ENCODE assay signal across 16 cellular contexts in genomic region chr19:47658431-47659383, GRCh38. TPM values are rescaled to one million over a fixed set of nuclear protein-coding genes. Genes with fewer than 3 reads are reported as not detected.
A peak's percentile ranks its signal among the peaks of the same experiment; 100 is the strongest.
DNase-seq lines count a peak whose midpoint lies in the region; ATAC-seq and TF ChIP-seq lines count a peak whose summit lies in the region.
"Had no signal": no experiment of that assay in that cellular context is flagged by ENCODE, and none has a peak within 500 bp of the region (broad histone marks: within the 10 kb centered on the region; RNA-seq: fewer than 3 reads in every experiment).

No MANE protein-coding gene starts in this region.

- no peaks in the 10 kb centered on the region for H3K36me3 ChIP-seq in right atrium auricular region
- H3K36me3 ChIP-seq in heart right ventricle: peaks cover 0 to 6% (median 0%) of the 10 kb centered on the region in 9 donors
- H3K36me3 ChIP-seq in muscle layer of duodenum (ENCODE audit: control insufficient read depth in 1 of 2, insufficient read depth in 2 of 2, low read length in 2 of 2): peaks cover 0 to 1% of the 10 kb centered on the region in 2 donors
- H3K36me3 ChIP-seq in HAP-1 (replicated peaks): no peaks in the 10 kb centered on the region; the same call in 1 of the 2 replicates

- no peaks in the 10 kb centered on the region for H3K9me3 ChIP-seq in right atrium auricular region
- H3K9me3 ChIP-seq in heart right ventricle: no peaks in the 10 kb centered on the region
- H3K9me3 ChIP-seq in muscle layer of duodenum (ENCODE audit: control insufficient read depth in 1 of 2, low read length in 2 of 2): no peaks in the 10 kb centered on the region
- H3K9me3 ChIP-seq in HAP-1: no peaks in the 10 kb centered on the region

- ATAC-seq in heart right ventricle (no peak), GM19351 (IDR thresholded peaks at IDR 0.05; ENCODE audit: unreplicated experiment) (no peak)
- ATAC-seq: T-cell had no signal

- H3K36me3 Mint-ChIP-seq in endothelial cell (ENCODE audit: low read depth, unreplicated experiment): peaks cover 4% of the 10 kb centered on the region
- peaks cover 13% of the 10 kb centered on the region for H3K36me3 Mint-ChIP-seq in type B pancreatic cell

- H3K27ac Mint-ChIP-seq in endothelial cell (ENCODE audit: unreplicated experiment) (peak overlapping the region; percentile 59), type B pancreatic cell (peak overlapping the region; percentile 60)
- H3K27ac Mint-ChIP-seq: activated CD4-positive, alpha-beta T cell treated with anti-CD3 and anti-CD28 coated beads, Interleukin-2, amount 10 ng/mL, durations not matched to agents 24 days and 14 days; T-cell had no signal

- H3K4me3 ChIP-seq in right atrium auricular region (no peak overlapping the region), heart right ventricle (no peak overlapping the region), muscle layer of duodenum (ENCODE audit: low read depth in 1 of 2, low read length in 2 of 2) (no peak overlapping the region), HAP-1 (no peak overlapping the region)

- intact Hi-C loops in heart right ventricle (cut with DNase I): no loop called here

- WGBS in heart right ventricle, 2 donors: 72 to 76% methylated on average over 22 to 24 of the region's 24 CpGs

- H3K27ac ChIP-seq in right atrium auricular region (peak overlapping the region; percentile 45 to 47), heart right ventricle (peak overlapping the region in 4 of 10 donors; percentile 4 to 46 (median 18)), muscle layer of duodenum (ENCODE audit: low read length) (peak overlapping the region; percentile 76)

- no peak for DNase-seq in right atrium auricular region (ENCODE audit: low spot score)
- DNase-seq in heart right ventricle: no peak
- no peak for DNase-seq in endothelial cell (ENCODE audit: low spot score)
- DNase-seq in type B pancreatic cell (ENCODE audit: extremely low spot score, unreplicated experiment): no peak
- no peak for DNase-seq in NCI-H2081 (lab: John Stamatoyannopoulos, UW)
- DNase-seq in HAP-1 (ENCODE audit: low spot score in 2 of 2): no peak
- DNase-seq: activated CD4-positive, alpha-beta T cell treated with anti-CD3 and anti-CD28 coated beads, Interleukin-2, amount 10 ng/mL, durations not matched to agents 24 days and 14 days; central memory CD4-positive, alpha-beta T cell; COR-L47; islet precursor cell; NCI-H2107; stimulated activated CD4-positive, alpha-beta T cell treated with anti-CD3 and anti-CD28 coated beads, Interleukin-15, amount 100 ng/mL, for 24 hours; T-cell had no signal

- peaks cover 0 to 51% of the 10 kb centered on the region in 2 donors for H3K4me1 ChIP-seq in right atrium auricular region
- peaks cover 0 to 57% (median 31%) of the 10 kb centered on the region in 9 donors for H3K4me1 ChIP-seq in heart right ventricle
- peaks cover 0 to 31% of the 10 kb centered on the region in 2 donors for H3K4me1 ChIP-seq in muscle layer of duodenum (ENCODE audit: control insufficient read depth in 1 of 2, insufficient read depth in 2 of 2, low read length in 2 of 2)
- H3K4me1 ChIP-seq in HAP-1: peaks cover 6% of the 10 kb centered on the region

- H3K4me3 Mint-ChIP-seq in endothelial cell (ENCODE audit: unreplicated experiment) (no peak overlapping the region), type B pancreatic cell (no peak overlapping the region)
- H3K4me3 Mint-ChIP-seq: activated CD4-positive, alpha-beta T cell treated with anti-CD3 and anti-CD28 coated beads, Interleukin-2, amount 10 ng/mL, durations not matched to agents 24 days and 14 days; T-cell had no signal

- H3K9me3 Mint-ChIP-seq in endothelial cell (ENCODE audit: unreplicated experiment) (no peaks in the 10 kb centered on the region), type B pancreatic cell (no peaks in the 10 kb centered on the region)
- H3K9me3 Mint-ChIP-seq: activated CD4-positive, alpha-beta T cell treated with anti-CD3 and anti-CD28 coated beads, Interleukin-2, amount 10 ng/mL, durations not matched to agents 24 days and 14 days; T-cell had no signal

- H3K4me1 Mint-ChIP-seq in endothelial cell (ENCODE audit: unreplicated experiment): no peaks in the 10 kb centered on the region
- peaks cover 26% of the 10 kb centered on the region for H3K4me1 Mint-ChIP-seq in type B pancreatic cell (ENCODE audit: unreplicated experiment)

- in situ Hi-C loops in HAP-1 (cut with MboI; ENCODE audit: low sequenced_read_pairs): no loop called here

- H3K27me3 ChIP-seq in right atrium auricular region (no peaks in the 10 kb centered on the region), heart right ventricle (no peaks in the 10 kb centered on the region), muscle layer of duodenum (ENCODE audit: low read depth, low read length) (no peaks in the 10 kb centered on the region), HAP-1 (ENCODE audit: low read depth) (no peaks in the 10 kb centered on the region)

- no peak for TF ChIP-seq CTCF in right atrium auricular region (IDR thresholded peaks at IDR 0.05)
- TF ChIP-seq CTCF in heart right ventricle (IDR thresholded peaks at IDR 0.05): no peak
- TF ChIP-seq CTCF in endothelial cell (IDR thresholded peaks at IDR 0.05; ENCODE audit: unreplicated experiment): no peak
- TF ChIP-seq CTCF in type B pancreatic cell (conservative IDR thresholded peaks at IDR 0.05): no peak

- H3K27me3 Mint-ChIP-seq in endothelial cell (ENCODE audit: unreplicated experiment) (peaks cover 5% of the 10 kb centered on the region), type B pancreatic cell (no peaks in the 10 kb centered on the region)
- H3K27me3 Mint-ChIP-seq: activated CD4-positive, alpha-beta T cell treated with anti-CD3 and anti-CD28 coated beads, Interleukin-2, amount 10 ng/mL, durations not matched to agents 24 days and 14 days; T-cell had no signal

RNA-seq across cellular contexts. Expression of gene BICRA, which starts 49.8 kb away (rescaled TPM):
- total RNA-seq in right atrium auricular region (10 to 100 TPM in 1 of 2 donors, 1 to 10 TPM in 1; 7.0 to 12.6 TPM), heart right ventricle (10 to 100 TPM in 3 of 10 donors, 1 to 10 TPM in 7; 6.5 to 13.2 (median 8.9) TPM), endothelial cell (ENCODE audit: unreplicated experiment) (24.1 TPM), type B pancreatic cell (ENCODE audit: low replicate concordance) (22.9 and 23.5 TPM in 2 replicates)
- polyA plus RNA-seq in heart right ventricle: 10 to 100 TPM in 1 of 2 donors, 1 to 10 TPM in 1; 2.8 to 11.8 TPM

RNA-seq across cellular contexts. Expression of gene EHD2, which starts 54.5 kb away (rescaled TPM):
- total RNA-seq in right atrium auricular region (10 to 100 TPM; 44.9 to 70.3 TPM), heart right ventricle (10 to 100 TPM; 27.5 to 78.2 (median 40.5) TPM), endothelial cell (ENCODE audit: unreplicated experiment) (81.5 TPM), type B pancreatic cell (ENCODE audit: low replicate concordance) (10.3 and 21.0 TPM in 2 replicates)
- polyA plus RNA-seq in heart right ventricle: 10 to 100 TPM; 51.1 to 61.0 TPM
- polyA plus RNA-seq: neural cell had no signal
